In the genomic region with DNA sequence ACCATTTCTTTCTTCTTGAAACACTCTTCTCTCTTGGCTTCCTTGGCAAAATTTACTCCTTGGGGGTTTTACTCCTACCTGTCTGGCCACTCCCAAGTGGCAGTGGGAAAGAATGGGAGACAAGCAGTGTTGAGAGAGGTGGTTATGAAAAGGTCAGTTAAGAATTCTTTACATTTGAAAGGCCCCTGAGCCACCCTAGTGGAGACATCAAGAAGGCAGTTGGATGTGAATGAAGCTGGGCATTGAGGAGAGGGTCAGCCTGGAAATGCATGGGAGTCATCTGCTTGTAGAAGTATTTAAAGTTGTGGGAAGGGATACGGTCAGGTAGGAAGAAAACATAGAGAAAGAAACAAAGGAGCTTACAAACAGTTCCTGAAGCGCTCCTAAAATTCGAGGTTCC, we compare ENCODE assay signal across 14 cellular contexts. TPM values are rescaled to one million over a fixed set of nuclear protein-coding genes. Genes with fewer than 3 reads are reported as not detected.
DNase-seq lines count a peak whose midpoint lies in the region; ATAC-seq and TF ChIP-seq lines count a peak whose summit lies in the region.
"Had no signal": no experiment of that assay in that cellular context is flagged by ENCODE, and none has a peak within 500 bp of the region (broad histone marks: within the 10 kb centered on the region; RNA-seq: fewer than 3 reads in every experiment).

No MANE protein-coding gene starts in this region.

- no peak for ATAC-seq in HG03442 (IDR thresholded peaks at IDR 0.05; ENCODE audit: unreplicated experiment)
- ATAC-seq: activated CD8-positive, alpha-beta T cell treated with anti-CD3 and anti-CD28 coated beads for 36 hours had no signal

- H3K4me3 Mint-ChIP-seq in mesothelial cell of epicardium: no peak overlapping the region
- H3K4me3 Mint-ChIP-seq: activated CD8-positive, alpha-beta T cell treated with anti-CD3 and anti-CD28 coated beads for 36 hours had no signal

- H3K4me3 ChIP-seq in cardiac fibroblast (replicated peaks in 1 of 2; ENCODE audit: low read depth in 2 of 2, low read length in 2 of 2): no peak overlapping the region
- H3K4me3 ChIP-seq: colonic mucosa, lung had no signal

- DNase-seq in NCI-H69 (lab: John Stamatoyannopoulos, UW): peak; percentile 18
- DNase-seq in cardiac fibroblast (ENCODE audit: low read depth in 2 of 2): peak in 1 of 2 donors; percentile 12
- DNase-seq in mesothelial cell of epicardium (ENCODE audit: low spot score in 2 of 2, unreplicated experiment in 2 of 2): no peak
- DNase-seq in H4 (ENCODE audit: low spot score): no peak
- no peak for DNase-seq in activated CD4-positive, CD25-positive, alpha-beta regulatory T cell (lab: John Stamatoyannopoulos, UW)
- DNase-seq: activated CD8-positive, alpha-beta T cell treated with anti-CD3 and anti-CD28 coated beads for 36 hours; activated naive CD4-positive, alpha-beta T cell treated with anti-CD3 and anti-CD28 coated beads, Interleukin-2, amount 50 U/mL, for 16 hours; colonic mucosa; NCI-H2227 treated with DMSO at 0.1 percent for 48 hours; stimulated activated CD4-positive, alpha-beta T cell treated with anti-CD3 and anti-CD28 coated beads, Interleukin-2, amount 100 ng/mL, for 24 hours; stimulated activated naive CD4-positive, alpha-beta T cell had no signal

- peak; percentile 33; the same call in 2 of the 3 replicates for TF ChIP-seq CTCF in GM12872 (IDR thresholded peaks at IDR 0.05; ENCODE audit: insufficient read depth, low read depth, low read length)
- TF ChIP-seq CTCF in cardiac fibroblast (IDR thresholded peaks at IDR 0.05; ENCODE audit: low read depth, low read length): peak; percentile 40
- TF ChIP-seq CTCF in mesothelial cell of epicardium (IDR thresholded peaks at IDR 0.05; ENCODE audit: unreplicated experiment): no peak

- peaks cover 4% of the 10 kb centered on the region for H3K27me3 Mint-ChIP-seq in mesothelial cell of epicardium (ENCODE audit: low read depth)

- H3K4me1 Mint-ChIP-seq in mesothelial cell of epicardium: peaks cover 17% of the 10 kb centered on the region

- peaks cover 11% of the 10 kb centered on the region for H3K9me3 Mint-ChIP-seq in mesothelial cell of epicardium

- peak overlapping the region; percentile 40 for H3K27ac Mint-ChIP-seq in mesothelial cell of epicardium
- H3K27ac Mint-ChIP-seq: activated CD8-positive, alpha-beta T cell treated with anti-CD3 and anti-CD28 coated beads for 36 hours had no signal

- H3K36me3 Mint-ChIP-seq in mesothelial cell of epicardium: peaks cover 3% of the 10 kb centered on the region

RNA-seq across cellular contexts. Expression of gene CCNF, which starts 42.3 kb away (rescaled TPM):
- total RNA-seq in mesothelial cell of epicardium: 15.2 to 17.4 TPM (median 16.7 TPM) in 3 replicates
- total RNA-seq in H4 (2014; rRNA removed; shearing (Covaris generic)): 26.1 and 35.8 TPM in 2 replicates

RNA-seq across cellular contexts. Expression of gene ABCA3, which starts 46.5 kb away (rescaled TPM):
- total RNA-seq in mesothelial cell of epicardium: 3.5 to 3.9 TPM (median 3.6 TPM) in 3 replicates
- 0.25 and 0.41 TPM in 2 replicates for total RNA-seq in H4 (2014; rRNA removed; shearing (Covaris generic))
